Comparison of ENCODE assay signal across 1 cellular context in the genomic region with DNA sequence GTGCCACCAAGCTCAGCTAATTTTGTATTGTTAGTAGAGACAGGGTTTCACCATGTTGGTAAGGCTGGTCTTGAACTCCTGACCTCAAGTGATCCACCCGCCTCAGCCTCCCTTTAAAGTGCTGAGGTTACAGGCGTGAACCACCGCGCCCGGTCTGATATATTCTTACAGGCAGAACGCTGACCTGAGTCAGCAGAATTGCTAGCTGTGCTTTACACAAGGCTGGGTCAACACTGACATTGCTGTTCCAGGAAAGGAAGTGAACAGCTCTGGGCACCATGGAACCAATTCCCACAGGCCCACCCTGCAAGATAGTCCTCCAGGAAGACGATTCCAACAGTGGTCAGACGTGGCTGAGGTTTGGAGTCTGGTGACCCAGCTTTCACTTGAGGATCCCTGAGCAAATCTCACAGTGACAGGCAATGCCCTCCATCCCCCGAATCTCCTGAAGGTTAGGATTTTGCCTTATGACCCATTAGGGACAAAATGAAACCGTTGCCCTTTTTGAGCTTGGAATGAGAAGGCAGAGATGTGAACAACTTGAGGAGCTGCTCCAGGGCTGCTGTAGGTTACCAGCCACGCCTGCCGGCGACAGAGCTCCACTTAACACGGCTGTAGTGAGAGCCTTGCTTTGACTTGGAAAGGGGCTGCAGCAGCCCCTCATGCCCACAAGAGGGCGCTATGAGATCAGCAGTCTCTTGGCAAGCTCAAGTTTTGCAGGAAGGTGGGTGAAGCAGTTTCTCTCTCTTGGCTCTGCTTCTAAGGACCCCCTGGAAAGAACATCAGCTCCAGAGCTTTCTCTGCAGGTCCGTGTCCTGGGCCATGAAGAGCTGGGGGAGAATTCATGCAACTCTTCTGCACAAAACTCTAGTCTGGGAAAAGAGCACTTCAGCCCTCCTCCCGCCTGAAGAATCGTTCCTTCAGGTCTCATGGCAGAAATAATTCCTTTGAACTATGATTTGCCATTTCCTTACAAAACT.
A peak's percentile ranks its signal among the peaks of the same experiment; 100 is the strongest.
TF ChIP-seq lines count a peak whose summit lies in the region.

No MANE protein-coding gene starts in this region.

TF ChIP-seq in K562, 482 proteins besides CTCF, POLR2A, EP300 and RAD21 (continued from another document and continues in another):
- TF ChIP-seq, protein P1, sequence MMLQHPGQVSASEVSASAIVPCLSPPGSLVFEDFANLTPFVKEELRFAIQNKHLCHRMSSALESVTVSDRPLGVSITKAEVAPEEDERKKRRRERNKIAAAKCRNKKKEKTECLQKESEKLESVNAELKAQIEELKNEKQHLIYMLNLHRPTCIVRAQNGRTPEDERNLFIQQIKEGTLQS (IDR thresholded peaks at IDR 0.05), result no peak
- TF ChIP-seq, protein P1 (CRISPR knock-in tag; conservative IDR thresholded peaks at IDR 0.05), result no peak
- TF ChIP-seq POLR2H (tag; IDR thresholded peaks at IDR 0.05; ENCODE audit: low read depth) (no peak), RFX5 (IDR thresholded peaks at IDR 0.05; ENCODE audit: low read depth, low read length) (no peak), NR2C1 (IDR thresholded peaks at IDR 0.05) (no peak), NR2C1 (tag; IDR thresholded peaks at IDR 0.05) (no peak), L3MBTL2 (IDR thresholded peaks at IDR 0.05) (0 out of 2 replicates have a peak, but pooled peaks have one; percentile 30), ZNF551 (CRISPR knock-in tag; IDR thresholded peaks at IDR 0.05) (no peak), TAL1 (IDR thresholded peaks at IDR 0.05) (no peak), STAT6 (CRISPR knock-in tag; IDR thresholded peaks at IDR 0.05) (no peak), RBM22 (IDR thresholded peaks at IDR 0.05; ENCODE audit: low read depth, low read length, poor library complexity, severe bottlenecking) (no peak), CREBBP (IDR thresholded peaks at IDR 0.05; ENCODE audit: low read depth, low read length) (no peak), SETDB1 (IDR thresholded peaks at IDR 0.05; ENCODE audit: low read length) (no peak), ZNF589 (CRISPR knock-in tag; IDR thresholded peaks at IDR 0.05; ENCODE audit: low read depth) (no peak), KAT7 (CRISPR knock-in tag; IDR thresholded peaks at IDR 0.05; ENCODE audit: borderline replicate concordance) (no peak), TCFL5 (CRISPR knock-in tag; conservative IDR thresholded peaks at IDR 0.05) (no peak), ZNF140 (CRISPR knock-in tag; IDR thresholded peaks at IDR 0.05) (no peak), RAD51 (IDR thresholded peaks at IDR 0.05; ENCODE audit: borderline replicate concordance, low read depth) (no peak), HDAC6 (IDR thresholded peaks at IDR 0.05; ENCODE audit: low read depth, low read length) (no peak), ARID2 (IDR thresholded peaks at IDR 0.05) (peak; percentile 69; the same call in 1 of the 2 replicates), ILF3 (IDR thresholded peaks at IDR 0.05; ENCODE audit: borderline replicate concordance) (no peak), PTRF (tag; IDR thresholded peaks at IDR 0.05) (no peak), SMC3 (conservative IDR thresholded peaks at IDR 0.05; ENCODE audit: insufficient read depth, low read depth, low read length) (peak; percentile 81), E2F1 (CRISPR knock-in tag; IDR thresholded peaks at IDR 0.05) (no peak), BRCA1 (IDR thresholded peaks at IDR 0.05) (no peak), BRCA1 (CRISPR knock-in tag; IDR thresholded peaks at IDR 0.05) (no peak), STAT5A (IDR thresholded peaks at IDR 0.05; ENCODE audit: borderline replicate concordance, low read length) (peak; percentile 4; the same call in 1 of the 2 replicates), TAF1 (IDR thresholded peaks at IDR 0.05; ENCODE audit: control insufficient read depth, extremely low read depth, insufficient read depth, low read length, severe bottlenecking) (no peak), EP400 (IDR thresholded peaks at IDR 0.05) (no peak), SOX6 (IDR thresholded peaks at IDR 0.05) (peak; percentile 32; the same call in 1 of the 2 replicates), RUNX1 (IDR thresholded peaks at IDR 0.05; ENCODE audit: low read depth) (no peak), EZH2 (IDR thresholded peaks at IDR 0.05; ENCODE audit: borderline replicate concordance, low read depth, low read length) (no peak), NRF1 (conservative IDR thresholded peaks at IDR 0.05 in 1 of 2, IDR thresholded peaks at IDR 0.05 in 1 of 2) (peak in 1 of 2 experiments; percentile 20; a peak in 1 of 4 replicates), CHD4 (IDR thresholded peaks at IDR 0.05; ENCODE audit: insufficient read depth, insufficient replicate concordance, low read depth, low read length, poor library complexity, severe bottlenecking) (no peak), PCBP2 (IDR thresholded peaks at IDR 0.05; ENCODE audit: low read depth, low read length, poor library complexity, severe bottlenecking) (no peak), HDAC2 (IDR thresholded peaks at IDR 0.05) (no peak)
- TF ChIP-seq, protein P2, sequence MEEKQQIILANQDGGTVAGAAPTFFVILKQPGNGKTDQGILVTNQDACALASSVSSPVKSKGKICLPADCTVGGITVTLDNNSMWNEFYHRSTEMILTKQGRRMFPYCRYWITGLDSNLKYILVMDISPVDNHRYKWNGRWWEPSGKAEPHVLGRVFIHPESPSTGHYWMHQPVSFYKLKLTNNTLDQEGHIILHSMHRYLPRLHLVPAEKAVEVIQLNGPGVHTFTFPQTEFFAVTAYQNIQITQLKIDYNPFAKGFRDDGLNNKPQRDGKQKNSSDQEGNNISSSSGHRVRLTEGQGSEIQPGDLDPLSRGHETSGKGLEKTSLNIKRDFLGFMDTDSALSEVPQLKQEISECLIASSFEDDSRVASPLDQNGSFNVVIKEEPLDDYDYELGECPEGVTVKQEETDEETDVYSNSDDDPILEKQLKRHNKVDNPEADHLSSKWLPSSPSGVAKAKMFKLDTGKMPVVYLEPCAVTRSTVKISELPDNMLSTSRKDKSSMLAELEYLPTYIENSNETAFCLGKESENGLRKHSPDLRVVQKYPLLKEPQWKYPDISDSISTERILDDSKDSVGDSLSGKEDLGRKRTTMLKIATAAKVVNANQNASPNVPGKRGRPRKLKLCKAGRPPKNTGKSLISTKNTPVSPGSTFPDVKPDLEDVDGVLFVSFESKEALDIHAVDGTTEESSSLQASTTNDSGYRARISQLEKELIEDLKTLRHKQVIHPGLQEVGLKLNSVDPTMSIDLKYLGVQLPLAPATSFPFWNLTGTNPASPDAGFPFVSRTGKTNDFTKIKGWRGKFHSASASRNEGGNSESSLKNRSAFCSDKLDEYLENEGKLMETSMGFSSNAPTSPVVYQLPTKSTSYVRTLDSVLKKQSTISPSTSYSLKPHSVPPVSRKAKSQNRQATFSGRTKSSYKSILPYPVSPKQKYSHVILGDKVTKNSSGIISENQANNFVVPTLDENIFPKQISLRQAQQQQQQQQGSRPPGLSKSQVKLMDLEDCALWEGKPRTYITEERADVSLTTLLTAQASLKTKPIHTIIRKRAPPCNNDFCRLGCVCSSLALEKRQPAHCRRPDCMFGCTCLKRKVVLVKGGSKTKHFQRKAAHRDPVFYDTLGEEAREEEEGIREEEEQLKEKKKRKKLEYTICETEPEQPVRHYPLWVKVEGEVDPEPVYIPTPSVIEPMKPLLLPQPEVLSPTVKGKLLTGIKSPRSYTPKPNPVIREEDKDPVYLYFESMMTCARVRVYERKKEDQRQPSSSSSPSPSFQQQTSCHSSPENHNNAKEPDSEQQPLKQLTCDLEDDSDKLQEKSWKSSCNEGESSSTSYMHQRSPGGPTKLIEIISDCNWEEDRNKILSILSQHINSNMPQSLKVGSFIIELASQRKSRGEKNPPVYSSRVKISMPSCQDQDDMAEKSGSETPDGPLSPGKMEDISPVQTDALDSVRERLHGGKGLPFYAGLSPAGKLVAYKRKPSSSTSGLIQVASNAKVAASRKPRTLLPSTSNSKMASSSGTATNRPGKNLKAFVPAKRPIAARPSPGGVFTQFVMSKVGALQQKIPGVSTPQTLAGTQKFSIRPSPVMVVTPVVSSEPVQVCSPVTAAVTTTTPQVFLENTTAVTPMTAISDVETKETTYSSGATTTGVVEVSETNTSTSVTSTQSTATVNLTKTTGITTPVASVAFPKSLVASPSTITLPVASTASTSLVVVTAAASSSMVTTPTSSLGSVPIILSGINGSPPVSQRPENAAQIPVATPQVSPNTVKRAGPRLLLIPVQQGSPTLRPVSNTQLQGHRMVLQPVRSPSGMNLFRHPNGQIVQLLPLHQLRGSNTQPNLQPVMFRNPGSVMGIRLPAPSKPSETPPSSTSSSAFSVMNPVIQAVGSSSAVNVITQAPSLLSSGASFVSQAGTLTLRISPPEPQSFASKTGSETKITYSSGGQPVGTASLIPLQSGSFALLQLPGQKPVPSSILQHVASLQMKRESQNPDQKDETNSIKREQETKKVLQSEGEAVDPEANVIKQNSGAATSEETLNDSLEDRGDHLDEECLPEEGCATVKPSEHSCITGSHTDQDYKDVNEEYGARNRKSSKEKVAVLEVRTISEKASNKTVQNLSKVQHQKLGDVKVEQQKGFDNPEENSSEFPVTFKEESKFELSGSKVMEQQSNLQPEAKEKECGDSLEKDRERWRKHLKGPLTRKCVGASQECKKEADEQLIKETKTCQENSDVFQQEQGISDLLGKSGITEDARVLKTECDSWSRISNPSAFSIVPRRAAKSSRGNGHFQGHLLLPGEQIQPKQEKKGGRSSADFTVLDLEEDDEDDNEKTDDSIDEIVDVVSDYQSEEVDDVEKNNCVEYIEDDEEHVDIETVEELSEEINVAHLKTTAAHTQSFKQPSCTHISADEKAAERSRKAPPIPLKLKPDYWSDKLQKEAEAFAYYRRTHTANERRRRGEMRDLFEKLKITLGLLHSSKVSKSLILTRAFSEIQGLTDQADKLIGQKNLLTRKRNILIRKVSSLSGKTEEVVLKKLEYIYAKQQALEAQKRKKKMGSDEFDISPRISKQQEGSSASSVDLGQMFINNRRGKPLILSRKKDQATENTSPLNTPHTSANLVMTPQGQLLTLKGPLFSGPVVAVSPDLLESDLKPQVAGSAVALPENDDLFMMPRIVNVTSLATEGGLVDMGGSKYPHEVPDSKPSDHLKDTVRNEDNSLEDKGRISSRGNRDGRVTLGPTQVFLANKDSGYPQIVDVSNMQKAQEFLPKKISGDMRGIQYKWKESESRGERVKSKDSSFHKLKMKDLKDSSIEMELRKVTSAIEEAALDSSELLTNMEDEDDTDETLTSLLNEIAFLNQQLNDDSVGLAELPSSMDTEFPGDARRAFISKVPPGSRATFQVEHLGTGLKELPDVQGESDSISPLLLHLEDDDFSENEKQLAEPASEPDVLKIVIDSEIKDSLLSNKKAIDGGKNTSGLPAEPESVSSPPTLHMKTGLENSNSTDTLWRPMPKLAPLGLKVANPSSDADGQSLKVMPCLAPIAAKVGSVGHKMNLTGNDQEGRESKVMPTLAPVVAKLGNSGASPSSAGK (IDR thresholded peaks at IDR 0.05), result no peak
- TF ChIP-seq, protein P3, sequence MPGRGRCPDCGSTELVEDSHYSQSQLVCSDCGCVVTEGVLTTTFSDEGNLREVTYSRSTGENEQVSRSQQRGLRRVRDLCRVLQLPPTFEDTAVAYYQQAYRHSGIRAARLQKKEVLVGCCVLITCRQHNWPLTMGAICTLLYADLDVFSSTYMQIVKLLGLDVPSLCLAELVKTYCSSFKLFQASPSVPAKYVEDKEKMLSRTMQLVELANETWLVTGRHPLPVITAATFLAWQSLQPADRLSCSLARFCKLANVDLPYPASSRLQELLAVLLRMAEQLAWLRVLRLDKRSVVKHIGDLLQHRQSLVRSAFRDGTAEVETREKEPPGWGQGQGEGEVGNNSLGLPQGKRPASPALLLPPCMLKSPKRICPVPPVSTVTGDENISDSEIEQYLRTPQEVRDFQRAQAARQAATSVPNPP (IDR thresholded peaks at IDR 0.05; ENCODE audit: borderline replicate concordance, insufficient read depth, insufficient read length), result no peak
- TF ChIP-seq, protein P4, sequence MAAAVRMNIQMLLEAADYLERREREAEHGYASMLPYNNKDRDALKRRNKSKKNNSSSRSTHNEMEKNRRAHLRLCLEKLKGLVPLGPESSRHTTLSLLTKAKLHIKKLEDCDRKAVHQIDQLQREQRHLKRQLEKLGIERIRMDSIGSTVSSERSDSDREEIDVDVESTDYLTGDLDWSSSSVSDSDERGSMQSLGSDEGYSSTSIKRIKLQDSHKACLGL (CRISPR knock-in tag; IDR thresholded peaks at IDR 0.05; ENCODE audit: borderline replicate concordance, poor library complexity, severe bottlenecking), result no peak
- TF ChIP-seq, protein P5, sequence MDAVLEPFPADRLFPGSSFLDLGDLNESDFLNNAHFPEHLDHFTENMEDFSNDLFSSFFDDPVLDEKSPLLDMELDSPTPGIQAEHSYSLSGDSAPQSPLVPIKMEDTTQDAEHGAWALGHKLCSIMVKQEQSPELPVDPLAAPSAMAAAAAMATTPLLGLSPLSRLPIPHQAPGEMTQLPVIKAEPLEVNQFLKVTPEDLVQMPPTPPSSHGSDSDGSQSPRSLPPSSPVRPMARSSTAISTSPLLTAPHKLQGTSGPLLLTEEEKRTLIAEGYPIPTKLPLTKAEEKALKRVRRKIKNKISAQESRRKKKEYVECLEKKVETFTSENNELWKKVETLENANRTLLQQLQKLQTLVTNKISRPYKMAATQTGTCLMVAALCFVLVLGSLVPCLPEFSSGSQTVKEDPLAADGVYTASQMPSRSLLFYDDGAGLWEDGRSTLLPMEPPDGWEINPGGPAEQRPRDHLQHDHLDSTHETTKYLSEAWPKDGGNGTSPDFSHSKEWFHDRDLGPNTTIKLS (IDR thresholded peaks at IDR 0.05; ENCODE audit: borderline replicate concordance, low read depth), result 0 out of 2 replicates have a peak, but pooled peaks have one; percentile 18
